ENCODE assay signal across 25 cellular contexts in genomic region chr6:15408758-15409157, GRCh38.
A peak's percentile ranks its signal among the peaks of the same experiment; 100 is the strongest.
DNase-seq lines count a peak whose midpoint lies in the region; ATAC-seq and TF ChIP-seq lines count a peak whose summit lies in the region.
"Had no signal": no experiment of that assay in that cellular context is flagged by ENCODE, and none has a peak within 500 bp of the region (broad histone marks: within the 10 kb centered on the region; RNA-seq: fewer than 3 reads in every experiment).

No MANE protein-coding gene starts in this region.

- peak overlapping the region in 1 of 2 donors; percentile 18 for H3K27ac Mint-ChIP-seq in natural killer cell treated with Interleukin-12 subunit alpha and Interleukin-12 subunit beta and Interleukin-15 and Interleukin-18, amount 100 ng/mL, for 72 hours
- no peak overlapping the region for H3K27ac Mint-ChIP-seq in natural killer cell
- H3K27ac Mint-ChIP-seq in activated T-helper 1 cell treated with anti-CD3 and anti-CD28 coated beads, Interleukin-12 subunit alpha, Interleukin-12 subunit beta, Interleukin-2, Interleukin-4 antibody, amounts not matched to agents 30 ng/mL and 10 ng/mL and 1 ng/mL, durations not matched to agents 14 hours and 24 hours and 36 hours, result peak overlapping the region; percentile 69
- peak overlapping the region in 1 of 2 donors; percentile 98 for H3K27ac Mint-ChIP-seq in stimulated activated naive CD8-positive, alpha-beta T cell treated with anti-CD3 and anti-CD28 coated beads, Interleukin-15, amount 100 ng/mL, for 72 hours
- H3K27ac Mint-ChIP-seq: activated naive CD4-positive, alpha-beta T cell treated with anti-CD3 and anti-CD28 coated beads, Interleukin-2, amount 50 U/mL, for 24 hours had no signal

- H3K4me1 Mint-ChIP-seq in natural killer cell treated with Interleukin-12 subunit alpha and Interleukin-12 subunit beta and Interleukin-15 and Interleukin-18, amount 100 ng/mL, for 72 hours (ENCODE audit: low read depth in 2 of 2), result peaks cover 71 to 81% of the 10 kb centered on the region in 2 donors
- H3K4me1 Mint-ChIP-seq in natural killer cell, result peaks cover 86 to 92% of the 10 kb centered on the region in 2 donors
- peaks cover 90% of the 10 kb centered on the region for H3K4me1 Mint-ChIP-seq in activated T-helper 1 cell treated with anti-CD3 and anti-CD28 coated beads, Interleukin-12 subunit alpha, Interleukin-12 subunit beta, Interleukin-2, Interleukin-4 antibody, amounts not matched to agents 30 ng/mL and 10 ng/mL and 1 ng/mL, durations not matched to agents 14 hours and 24 hours and 36 hours (ENCODE audit: low read depth)
- H3K4me1 Mint-ChIP-seq in stimulated activated naive CD8-positive, alpha-beta T cell treated with anti-CD3 and anti-CD28 coated beads, Interleukin-15, amount 100 ng/mL, for 72 hours, result peaks cover 100% of the 10 kb centered on the region

- DNase-seq in natural killer cell treated with Interleukin-12 subunit alpha and Interleukin-12 subunit beta and Interleukin-15 and Interleukin-18, amount 100 ng/mL, for 72 hours (ENCODE audit: low spot score), result no peak
- DNase-seq in natural killer cell (no peak), HT-29 (ENCODE audit: low spot score) (no peak)
- no peak for DNase-seq in activated T-helper 1 cell treated with anti-CD3 and anti-CD28 coated beads, Interleukin-12 subunit alpha, Interleukin-12 subunit beta, Interleukin-2, Interleukin-4 antibody, amounts not matched to agents 30 ng/mL and 10 ng/mL and 1 ng/mL, durations not matched to agents 14 hours and 24 hours and 36 hours (ENCODE audit: low spot score)
- DNase-seq in stimulated activated naive CD8-positive, alpha-beta T cell treated with anti-CD3 and anti-CD28 coated beads, Interleukin-15, amount 100 ng/mL, for 72 hours, result no peak
- DNase-seq: activated CD8-positive, alpha-beta memory T cell treated with anti-CD3 and anti-CD28 coated beads for 24 hours; activated T-cell treated with anti-CD3 and anti-CD28 coated beads, Interleukin-2, amount 50 U/mL, for 48 hours; aorta; gastrocnemius medialis; IMR-90; left cardiac atrium; mucosa of descending colon; MV-4-11; NCI-H1436; NCI-H2081 treated with DMSO at 0.1 percent for 48 hours; NCI-H226; NCI-H526 treated with DMSO at 0.1 percent for 48 hours; PC-3; stimulated activated CD4-positive, alpha-beta T cell treated with anti-CD3 and anti-CD28 coated beads, Interleukin-15, amount 100 ng/mL, for 24 hours; stimulated activated CD4-positive, alpha-beta T cell treated with anti-CD3 and anti-CD28 coated beads, Interleukin-4, amount 100 ng/mL, for 4 hours; upper lobe of right lung had no signal

- ATAC-seq in natural killer cell treated with Interleukin-12 subunit alpha and Interleukin-12 subunit beta and Interleukin-15 and Interleukin-18, amount 100 ng/mL, for 72 hours, result no peak
- no peak for ATAC-seq in natural killer cell
- ATAC-seq in GM21723 (IDR thresholded peaks at IDR 0.05; ENCODE audit: unreplicated experiment), result peak; percentile 44
- peak; percentile 79 for ATAC-seq in stimulated activated naive CD8-positive, alpha-beta T cell treated with anti-CD3 and anti-CD28 coated beads, Interleukin-15, amount 100 ng/mL, for 72 hours
- no peak for ATAC-seq in HG03108 (IDR thresholded peaks at IDR 0.05; ENCODE audit: unreplicated experiment)
- ATAC-seq: gastrocnemius medialis, mucosa of descending colon, PC-3 had no signal

- H3K4me3 Mint-ChIP-seq in natural killer cell treated with Interleukin-12 subunit alpha and Interleukin-12 subunit beta and Interleukin-15 and Interleukin-18, amount 100 ng/mL, for 72 hours, result peak overlapping the region; percentile 15
- H3K4me3 Mint-ChIP-seq in natural killer cell, result no peak overlapping the region
- no peak overlapping the region for H3K4me3 Mint-ChIP-seq in activated T-helper 1 cell treated with anti-CD3 and anti-CD28 coated beads, Interleukin-12 subunit alpha, Interleukin-12 subunit beta, Interleukin-2, Interleukin-4 antibody, amounts not matched to agents 30 ng/mL and 10 ng/mL and 1 ng/mL, durations not matched to agents 14 hours and 24 hours and 36 hours
- H3K4me3 Mint-ChIP-seq in stimulated activated naive CD8-positive, alpha-beta T cell treated with anti-CD3 and anti-CD28 coated beads, Interleukin-15, amount 100 ng/mL, for 72 hours, result peak overlapping the region; percentile 13 to 68
- H3K4me3 Mint-ChIP-seq: nephron had no signal

- H3K27me3 Mint-ChIP-seq in natural killer cell treated with Interleukin-12 subunit alpha and Interleukin-12 subunit beta and Interleukin-15 and Interleukin-18, amount 100 ng/mL, for 72 hours, result no peaks in the 10 kb centered on the region
- no peaks in the 10 kb centered on the region for H3K27me3 Mint-ChIP-seq in natural killer cell (ENCODE audit: low read depth in 2 of 2)
- no peaks in the 10 kb centered on the region for H3K27me3 Mint-ChIP-seq in activated T-helper 1 cell treated with anti-CD3 and anti-CD28 coated beads, Interleukin-12 subunit alpha, Interleukin-12 subunit beta, Interleukin-2, Interleukin-4 antibody, amounts not matched to agents 30 ng/mL and 10 ng/mL and 1 ng/mL, durations not matched to agents 14 hours and 24 hours and 36 hours (ENCODE audit: insufficient read depth)
- H3K27me3 Mint-ChIP-seq in stimulated activated naive CD8-positive, alpha-beta T cell treated with anti-CD3 and anti-CD28 coated beads, Interleukin-15, amount 100 ng/mL, for 72 hours, result no peaks in the 10 kb centered on the region
- H3K27me3 Mint-ChIP-seq: activated naive CD4-positive, alpha-beta T cell treated with anti-CD3 and anti-CD28 coated beads, Interleukin-2, amount 50 U/mL, for 24 hours had no signal

- H3K36me3 Mint-ChIP-seq in natural killer cell treated with Interleukin-12 subunit alpha and Interleukin-12 subunit beta and Interleukin-15 and Interleukin-18, amount 100 ng/mL, for 72 hours, result peaks cover 7% of the 10 kb centered on the region
- no peaks in the 10 kb centered on the region for H3K36me3 Mint-ChIP-seq in natural killer cell
- peaks cover 26% of the 10 kb centered on the region for H3K36me3 Mint-ChIP-seq in activated T-helper 1 cell treated with anti-CD3 and anti-CD28 coated beads, Interleukin-12 subunit alpha, Interleukin-12 subunit beta, Interleukin-2, Interleukin-4 antibody, amounts not matched to agents 30 ng/mL and 10 ng/mL and 1 ng/mL, durations not matched to agents 14 hours and 24 hours and 36 hours (ENCODE audit: low read depth)

- TF ChIP-seq CTCF in natural killer cell (IDR thresholded peaks at IDR 0.05), result no peak

- H3K9me3 Mint-ChIP-seq in natural killer cell treated with Interleukin-12 subunit alpha and Interleukin-12 subunit beta and Interleukin-15 and Interleukin-18, amount 100 ng/mL, for 72 hours, result no peaks in the 10 kb centered on the region
- no peaks in the 10 kb centered on the region for H3K9me3 Mint-ChIP-seq in natural killer cell
- H3K9me3 Mint-ChIP-seq in activated T-helper 1 cell treated with anti-CD3 and anti-CD28 coated beads, Interleukin-12 subunit alpha, Interleukin-12 subunit beta, Interleukin-2, Interleukin-4 antibody, amounts not matched to agents 30 ng/mL and 10 ng/mL and 1 ng/mL, durations not matched to agents 14 hours and 24 hours and 36 hours, result no peaks in the 10 kb centered on the region
- no peaks in the 10 kb centered on the region for H3K9me3 Mint-ChIP-seq in stimulated activated naive CD8-positive, alpha-beta T cell treated with anti-CD3 and anti-CD28 coated beads, Interleukin-15, amount 100 ng/mL, for 72 hours
- H3K9me3 Mint-ChIP-seq: activated naive CD4-positive, alpha-beta T cell treated with anti-CD3 and anti-CD28 coated beads, Interleukin-2, amount 50 U/mL, for 24 hours had no signal

- intact Hi-C loops in natural killer cell (cut with micrococcal nuclease), result no loop called here
- intact Hi-C loops in activated T-helper 1 cell treated with anti-CD3 and anti-CD28 coated beads, Interleukin-12 subunit alpha, Interleukin-12 subunit beta, Interleukin-2, Interleukin-4 antibody, amounts not matched to agents 30 ng/mL and 10 ng/mL and 1 ng/mL, durations not matched to agents 14 hours and 24 hours and 36 hours (cut with micrococcal nuclease), result no loop called here

Comparison
In these comparisons a context has a peak if more than half of its experiments do, and no peak if none do; other contexts are left out.
1. H3K4me3 Mint-ChIP-seq: peak in natural killer cell treated with Interleukin-12 subunit alpha and Interleukin-12 subunit beta and Interleukin-15 and Interleukin-18, amount 100 ng/mL, for 72 hours (single experiment) and stimulated activated naive CD8-positive, alpha-beta T cell treated with anti-CD3 and anti-CD28 coated beads, Interleukin-15, amount 100 ng/mL, for 72 hours (2 of 2); none in natural killer cell (single experiment) and activated T-helper 1 cell treated with anti-CD3 and anti-CD28 coated beads, Interleukin-12 subunit alpha, Interleukin-12 subunit beta, Interleukin-2, Interleukin-4 antibody, amounts not matched to agents 30 ng/mL and 10 ng/mL and 1 ng/mL, durations not matched to agents 14 hours and 24 hours and 36 hours (single experiment).
2. ATAC-seq: peak in GM21723 (single experiment) and stimulated activated naive CD8-positive, alpha-beta T cell treated with anti-CD3 and anti-CD28 coated beads, Interleukin-15, amount 100 ng/mL, for 72 hours (single experiment); none in natural killer cell treated with Interleukin-12 subunit alpha and Interleukin-12 subunit beta and Interleukin-15 and Interleukin-18, amount 100 ng/mL, for 72 hours (0 of 2), natural killer cell (0 of 3) and HG03108 (single experiment).